14 cellular contexts compared by ENCODE assay signal in the genomic region with DNA sequence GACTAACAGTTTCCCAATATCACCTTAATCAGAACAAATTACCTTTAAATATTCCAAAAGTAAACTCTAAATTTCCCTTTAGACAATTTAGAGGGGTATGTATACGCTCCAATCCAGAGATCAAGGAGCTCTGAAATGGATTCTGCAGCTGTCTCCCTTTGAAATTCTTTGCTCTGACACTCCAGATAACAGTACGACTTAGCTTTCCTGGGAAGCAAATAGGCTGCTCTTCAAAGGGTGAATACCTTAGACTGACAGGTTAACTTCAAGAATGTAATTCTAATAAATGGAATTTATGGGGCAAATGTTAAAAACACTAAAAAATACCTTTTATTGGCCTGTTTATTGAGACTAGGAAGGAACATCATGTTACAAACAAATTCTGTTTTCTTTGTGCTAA.
"Had no signal": no experiment of that assay in that cellular context is flagged by ENCODE, and none has a peak within 500 bp of the region (broad histone marks: within the 10 kb centered on the region; RNA-seq: fewer than 3 reads in every experiment).

No MANE protein-coding gene starts in this region.

- H3K27ac ChIP-seq: colonic mucosa, heart right ventricle, SJSA1, stomach, tibial artery had no signal

- ATAC-seq: heart right ventricle had no signal

- H3K27me3 ChIP-seq: colonic mucosa, heart right ventricle, SJSA1, stomach, tibial artery had no signal

- DNase-seq: activated CD4-positive, alpha-beta T cell treated with anti-CD3 and anti-CD28 coated beads, Interleukin-2, amount 50 U/mL, for 4 hours; activated CD4-positive, CD25-positive, alpha-beta regulatory T cell treated with anti-CD3 and anti-CD28 coated beads, Interleukin-2, amount 50 U/mL, for 72 hours; activated effector memory CD4-positive, alpha-beta T cell treated with Interleukin-2 at 50 U/mL for 16 hours; activated T-cell treated with anti-CD3 and anti-CD28 coated beads, Interleukin-2, amount 50 U/mL, for 24 hours; anterior cingulate cortex; colonic mucosa; effector CD4-positive, alpha-beta T cell; heart right ventricle; naive B cell; nucleus accumbens; stomach; SW 1271; tibial artery had no signal

- H3K4me3 ChIP-seq: colonic mucosa, heart right ventricle, SJSA1, stomach, tibial artery had no signal

- H3K4me1 ChIP-seq: colonic mucosa, SJSA1, tibial artery had no signal

- H3K9me3 ChIP-seq: colonic mucosa, heart right ventricle, SJSA1, stomach, tibial artery had no signal

- H3K36me3 ChIP-seq: colonic mucosa, heart right ventricle, SJSA1, stomach, tibial artery had no signal
